Comparison of ENCODE assay signal across 8 cellular contexts in genomic region chr1:15975358-15975804, GRCh38. TPM values are rescaled to one million over a fixed set of nuclear protein-coding genes. Genes with fewer than 3 reads are reported as not detected.
DNase-seq lines count a peak whose midpoint lies in the region; ATAC-seq and TF ChIP-seq lines count a peak whose summit lies in the region.

No MANE protein-coding gene starts in this region.

- no peak for TF ChIP-seq POLR2A in testis (IDR thresholded peaks at IDR 0.05)

- peaks cover 34% of the 10 kb centered on the region for H3K36me3 Mint-ChIP-seq in activated T-helper 1 cell treated with anti-CD3 and anti-CD28 coated beads, Interleukin-12 subunit alpha, Interleukin-12 subunit beta, Interleukin-2, Interleukin-4 antibody, amounts not matched to agents 30 ng/mL and 10 ng/mL and 1 ng/mL, durations not matched to agents 14 hours and 24 hours and 36 hours (ENCODE audit: low read depth)

- H3K27ac ChIP-seq in testis, result peak overlapping the region; percentile 69 to 82

- H3K27ac Mint-ChIP-seq in activated T-helper 1 cell treated with anti-CD3 and anti-CD28 coated beads, Interleukin-12 subunit alpha, Interleukin-12 subunit beta, Interleukin-2, Interleukin-4 antibody, amounts not matched to agents 30 ng/mL and 10 ng/mL and 1 ng/mL, durations not matched to agents 14 hours and 24 hours and 36 hours, result peak overlapping the region; percentile 93

- H3K36me3 ChIP-seq in NT2/D1 (ENCODE audit: insufficient read depth, insufficient read length, low read length), result peaks cover 17% of the 10 kb centered on the region
- no peaks in the 10 kb centered on the region for H3K36me3 ChIP-seq in testis (ENCODE audit: low read depth, missing control alignments)

- H3K4me1 ChIP-seq in NT2/D1 (ENCODE audit: insufficient read depth, insufficient read length), result no peaks in the 10 kb centered on the region
- H3K4me1 ChIP-seq in testis, result peaks cover 12% of the 10 kb centered on the region

- ATAC-seq in GM18858 (IDR thresholded peaks at IDR 0.05; ENCODE audit: unreplicated experiment) (peak; percentile 27), HG03103 (IDR thresholded peaks at IDR 0.05; ENCODE audit: low read depth, unreplicated experiment) (peak; percentile 58)

- DNase-seq in AG09309 (ENCODE audit: low read depth) (no peak), NT2/D1 (ENCODE audit: low read depth, low spot score) (no peak), foreskin fibroblast (peak; percentile 58 to 83), nucleus accumbens (lab: John Stamatoyannopoulos, UW) (peak in 47 of 56 donors; percentile 29 to 92 (median 73)), testis (peak; percentile 63)
- peak; percentile 73 for DNase-seq in activated T-helper 1 cell treated with anti-CD3 and anti-CD28 coated beads, Interleukin-12 subunit alpha, Interleukin-12 subunit beta, Interleukin-2, Interleukin-4 antibody, amounts not matched to agents 30 ng/mL and 10 ng/mL and 1 ng/mL, durations not matched to agents 14 hours and 24 hours and 36 hours (ENCODE audit: low spot score)

- TF ChIP-seq CTCF in AG09309 (IDR thresholded peaks at IDR 0.05; ENCODE audit: control insufficient read depth, insufficient read depth, low read depth, low read length, missing control alignments) (peak; percentile 9), foreskin fibroblast (IDR thresholded peaks at IDR 0.05; ENCODE audit: low read depth, low read length) (no peak), testis (IDR thresholded peaks at IDR 0.05) (no peak)

- H3K9me3 ChIP-seq in NT2/D1 (ENCODE audit: insufficient read depth, low read length), result no peaks in the 10 kb centered on the region
- no peaks in the 10 kb centered on the region for H3K9me3 ChIP-seq in testis

- 2% methylated on average over 10 to 46 of the region's 47 CpGs for WGBS in testis, 2 donors

- H3K4me3 ChIP-seq in AG09309 (ENCODE audit: control insufficient read depth, low read depth, low read length) (peak overlapping the region; percentile 86), NT2/D1 (ENCODE audit: insufficient read length, low read depth) (peak overlapping the region; percentile 45), foreskin fibroblast (ENCODE audit: low read depth in 1 of 2, low read length in 2 of 2) (peak overlapping the region; percentile 75 to 92), testis (peak overlapping the region; percentile 76 to 96)

- intact Hi-C loops in activated T-helper 1 cell treated with anti-CD3 and anti-CD28 coated beads, Interleukin-12 subunit alpha, Interleukin-12 subunit beta, Interleukin-2, Interleukin-4 antibody, amounts not matched to agents 30 ng/mL and 10 ng/mL and 1 ng/mL, durations not matched to agents 14 hours and 24 hours and 36 hours (cut with micrococcal nuclease), result loop anchor here (1.0 kb wide), 2 partner anchors 9 to 141 kb away; no protein-coding TSS in a partner anchor
- intact Hi-C loops in testis (cut with DNase I; ENCODE audit: low total_unique reads), result no loop called here

- peaks cover 58% of the 10 kb centered on the region for H3K4me1 Mint-ChIP-seq in activated T-helper 1 cell treated with anti-CD3 and anti-CD28 coated beads, Interleukin-12 subunit alpha, Interleukin-12 subunit beta, Interleukin-2, Interleukin-4 antibody, amounts not matched to agents 30 ng/mL and 10 ng/mL and 1 ng/mL, durations not matched to agents 14 hours and 24 hours and 36 hours (ENCODE audit: low read depth)

- peaks cover 2% of the 10 kb centered on the region for H3K27me3 Mint-ChIP-seq in activated T-helper 1 cell treated with anti-CD3 and anti-CD28 coated beads, Interleukin-12 subunit alpha, Interleukin-12 subunit beta, Interleukin-2, Interleukin-4 antibody, amounts not matched to agents 30 ng/mL and 10 ng/mL and 1 ng/mL, durations not matched to agents 14 hours and 24 hours and 36 hours (ENCODE audit: insufficient read depth)

- peak overlapping the region; percentile 52 for H3K9ac ChIP-seq in NT2/D1 (ENCODE audit: insufficient read length, low read depth)

- peak overlapping the region; percentile 86 for H3K4me3 Mint-ChIP-seq in activated T-helper 1 cell treated with anti-CD3 and anti-CD28 coated beads, Interleukin-12 subunit alpha, Interleukin-12 subunit beta, Interleukin-2, Interleukin-4 antibody, amounts not matched to agents 30 ng/mL and 10 ng/mL and 1 ng/mL, durations not matched to agents 14 hours and 24 hours and 36 hours

- no peaks in the 10 kb centered on the region for H3K27me3 ChIP-seq in NT2/D1 (ENCODE audit: insufficient read depth, insufficient read length)
- no peaks in the 10 kb centered on the region for H3K27me3 ChIP-seq in testis

- no peaks in the 10 kb centered on the region for H3K9me3 Mint-ChIP-seq in activated T-helper 1 cell treated with anti-CD3 and anti-CD28 coated beads, Interleukin-12 subunit alpha, Interleukin-12 subunit beta, Interleukin-2, Interleukin-4 antibody, amounts not matched to agents 30 ng/mL and 10 ng/mL and 1 ng/mL, durations not matched to agents 14 hours and 24 hours and 36 hours

RNA-seq across cellular contexts. Expression of gene ZBTB17, which starts 0.5 kb away (rescaled TPM):
- 62.6 and 68.8 TPM in 2 replicates for total RNA-seq in activated T-helper 1 cell treated with anti-CD3 and anti-CD28 coated beads, Interleukin-12 subunit alpha, Interleukin-12 subunit beta, Interleukin-2, Interleukin-4 antibody, amounts not matched to agents 30 ng/mL and 10 ng/mL and 1 ng/mL, durations not matched to agents 14 hours and 24 hours and 36 hours
- total RNA-seq in testis, result 10 to 100 TPM; 60.2 to 65.8 TPM
- 53.6 TPM for polyA plus RNA-seq in testis (ENCODE audit: insufficient read depth, low read depth, low replicate concordance)

RNA-seq across cellular contexts. Expression of gene SRARP, which starts 28.7 kb away (rescaled TPM):
- not detected in 2 replicates for total RNA-seq in activated T-helper 1 cell treated with anti-CD3 and anti-CD28 coated beads, Interleukin-12 subunit alpha, Interleukin-12 subunit beta, Interleukin-2, Interleukin-4 antibody, amounts not matched to agents 30 ng/mL and 10 ng/mL and 1 ng/mL, durations not matched to agents 14 hours and 24 hours and 36 hours
- total RNA-seq in testis, result under 1 TPM in 1 of 2 donors, not detected in 1; 0.16 TPM
- not detected for polyA plus RNA-seq in testis (ENCODE audit: insufficient read depth, low read depth, low replicate concordance)

RNA-seq across cellular contexts. Expression of gene HSPB7, which starts 42.5 kb away (rescaled TPM):
- not detected in 2 replicates for total RNA-seq in activated T-helper 1 cell treated with anti-CD3 and anti-CD28 coated beads, Interleukin-12 subunit alpha, Interleukin-12 subunit beta, Interleukin-2, Interleukin-4 antibody, amounts not matched to agents 30 ng/mL and 10 ng/mL and 1 ng/mL, durations not matched to agents 14 hours and 24 hours and 36 hours
- 10 to 100 TPM in 1 of 2 donors, 1 to 10 TPM in 1; 9.0 to 11.7 TPM for total RNA-seq in testis
- 31.2 TPM for polyA plus RNA-seq in testis (ENCODE audit: insufficient read depth, low read depth, low replicate concordance)

RNA-seq across cellular contexts. Expression of gene CLCNKA, which starts 46.5 kb away (rescaled TPM):
- not detected in 2 replicates for total RNA-seq in activated T-helper 1 cell treated with anti-CD3 and anti-CD28 coated beads, Interleukin-12 subunit alpha, Interleukin-12 subunit beta, Interleukin-2, Interleukin-4 antibody, amounts not matched to agents 30 ng/mL and 10 ng/mL and 1 ng/mL, durations not matched to agents 14 hours and 24 hours and 36 hours
- 1 to 10 TPM; 6.5 to 6.9 TPM for total RNA-seq in testis
- polyA plus RNA-seq in testis (ENCODE audit: insufficient read depth, low read depth, low replicate concordance), result 9.9 TPM

Comparison
In these comparisons a context has a peak if more than half of its experiments do, and no peak if none do; other contexts are left out.
1. DNase-seq: peak in activated T-helper 1 cell treated with anti-CD3 and anti-CD28 coated beads, Interleukin-12 subunit alpha, Interleukin-12 subunit beta, Interleukin-2, Interleukin-4 antibody, amounts not matched to agents 30 ng/mL and 10 ng/mL and 1 ng/mL, durations not matched to agents 14 hours and 24 hours and 36 hours (single experiment), foreskin fibroblast (2 of 2), nucleus accumbens (47 of 56) and testis (single experiment); none in AG09309 (single experiment) and NT2/D1 (single experiment).
2. Peak in every context shown above with its lines, with median percentiles within 50 percentile points of each other: H3K4me3 ChIP-seq.